Comparison of ENCODE assay signal across 1 cellular context in the genomic region with DNA sequence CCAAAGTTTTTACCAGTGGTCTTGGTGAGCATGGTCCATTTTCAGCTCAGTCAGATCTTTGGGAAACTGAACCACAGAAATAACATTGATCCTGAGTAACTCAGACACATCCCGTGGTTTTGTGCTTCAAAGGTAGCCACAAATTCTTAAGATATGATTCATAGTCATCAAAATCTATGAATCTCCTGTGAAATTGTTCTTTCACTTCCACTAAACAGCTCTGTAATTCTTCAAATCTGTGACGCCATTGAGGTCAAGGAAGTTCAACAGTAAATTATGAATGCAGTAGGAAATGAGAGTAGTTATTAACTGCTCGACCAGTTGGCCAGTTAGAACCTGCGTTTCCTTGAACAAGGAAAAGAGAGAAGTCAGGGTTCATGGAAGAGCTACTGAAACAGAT.
TF ChIP-seq lines count a peak whose summit lies in the region.

No MANE protein-coding gene starts in this region.

TF ChIP-seq in WTC11, 78 proteins besides CTCF, POLR2A, EP300 and RAD21 (continued from another document):
- TF ChIP-seq, protein P1, sequence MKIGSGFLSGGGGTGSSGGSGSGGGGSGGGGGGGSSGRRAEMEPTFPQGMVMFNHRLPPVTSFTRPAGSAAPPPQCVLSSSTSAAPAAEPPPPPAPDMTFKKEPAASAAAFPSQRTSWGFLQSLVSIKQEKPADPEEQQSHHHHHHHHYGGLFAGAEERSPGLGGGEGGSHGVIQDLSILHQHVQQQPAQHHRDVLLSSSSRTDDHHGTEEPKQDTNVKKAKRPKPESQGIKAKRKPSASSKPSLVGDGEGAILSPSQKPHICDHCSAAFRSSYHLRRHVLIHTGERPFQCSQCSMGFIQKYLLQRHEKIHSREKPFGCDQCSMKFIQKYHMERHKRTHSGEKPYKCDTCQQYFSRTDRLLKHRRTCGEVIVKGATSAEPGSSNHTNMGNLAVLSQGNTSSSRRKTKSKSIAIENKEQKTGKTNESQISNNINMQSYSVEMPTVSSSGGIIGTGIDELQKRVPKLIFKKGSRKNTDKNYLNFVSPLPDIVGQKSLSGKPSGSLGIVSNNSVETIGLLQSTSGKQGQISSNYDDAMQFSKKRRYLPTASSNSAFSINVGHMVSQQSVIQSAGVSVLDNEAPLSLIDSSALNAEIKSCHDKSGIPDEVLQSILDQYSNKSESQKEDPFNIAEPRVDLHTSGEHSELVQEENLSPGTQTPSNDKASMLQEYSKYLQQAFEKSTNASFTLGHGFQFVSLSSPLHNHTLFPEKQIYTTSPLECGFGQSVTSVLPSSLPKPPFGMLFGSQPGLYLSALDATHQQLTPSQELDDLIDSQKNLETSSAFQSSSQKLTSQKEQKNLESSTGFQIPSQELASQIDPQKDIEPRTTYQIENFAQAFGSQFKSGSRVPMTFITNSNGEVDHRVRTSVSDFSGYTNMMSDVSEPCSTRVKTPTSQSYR (CRISPR knock-in tag; IDR thresholded peaks at IDR 0.05): no peak
